Comparison of ENCODE assay signal across 9 cellular contexts in genomic region chr20:23340524-23340923, GRCh38. TPM values are rescaled to one million over a fixed set of nuclear protein-coding genes. Genes with fewer than 3 reads are reported as not detected.
DNase-seq lines count a peak whose midpoint lies in the region; ATAC-seq and TF ChIP-seq lines count a peak whose summit lies in the region.
"Had no signal": no experiment of that assay in that cellular context is flagged by ENCODE, and none has a peak within 500 bp of the region (broad histone marks: within the 10 kb centered on the region; RNA-seq: fewer than 3 reads in every experiment).

No MANE protein-coding gene starts in this region.

- ATAC-seq in GM23338 (peak; percentile 94), heart right ventricle (peak; percentile 68 to 92 (median 88)), sciatic nerve (peak; percentile 90)
- no peak for ATAC-seq in activated CD8-positive, alpha-beta T cell treated with anti-CD3 and anti-CD28 coated beads, Interleukin-2, amount 10 ng/mL, durations not matched to agents 7 days and 5 days

- H3K4me3 ChIP-seq in GM23338 (no peak overlapping the region), heart right ventricle (no peak overlapping the region)

- H3K9me3 Mint-ChIP-seq in Calu3 (ENCODE audit: low read depth, unreplicated experiment) (no peaks in the 10 kb centered on the region), GM23338 (peaks cover 7% of the 10 kb centered on the region; the same call in 1 of the 3 replicates)
- H3K9me3 Mint-ChIP-seq in activated CD8-positive, alpha-beta T cell treated with anti-CD3 and anti-CD28 coated beads, Interleukin-2, amount 10 ng/mL, durations not matched to agents 7 days and 5 days (ENCODE audit: insufficient read depth): no peaks in the 10 kb centered on the region
- H3K9me3 Mint-ChIP-seq: T-helper 1 cell treated with Interleukin-12 subunit alpha and Interleukin-12 subunit beta and Interleukin-4 antibody, amounts not matched to agents 30 μg/mL and 1 μg/mL, for 36 hours had no signal

- H3K4me1 ChIP-seq in GM23338 (ENCODE audit: insufficient read depth) (no peaks in the 10 kb centered on the region), heart right ventricle (peaks cover 0 to 10% (median 0%) of the 10 kb centered on the region in 9 donors)

- TF ChIP-seq CTCF in Calu3 (IDR thresholded peaks at IDR 0.05; ENCODE audit: unreplicated experiment): no peak
- peak; percentile 69 to 89 for TF ChIP-seq CTCF in GM23338 (conservative IDR thresholded peaks at IDR 0.05; ENCODE audit: low read depth in 2 of 2)
- peak; percentile 55 to 89 (median 75) for TF ChIP-seq CTCF in heart right ventricle (IDR thresholded peaks at IDR 0.05)

- no peaks in the 10 kb centered on the region for H3K36me3 Mint-ChIP-seq in Calu3 (ENCODE audit: insufficient read depth, unreplicated experiment)
- no peaks in the 10 kb centered on the region for H3K36me3 Mint-ChIP-seq in GM23338 (ENCODE audit: low read depth)
- H3K36me3 Mint-ChIP-seq in activated CD8-positive, alpha-beta T cell treated with anti-CD3 and anti-CD28 coated beads, Interleukin-2, amount 10 ng/mL, durations not matched to agents 7 days and 5 days (ENCODE audit: low read depth): no peaks in the 10 kb centered on the region

- no peaks in the 10 kb centered on the region for H3F3A ChIP-seq in GM23338 (replicated peaks; ENCODE audit: low read depth)

- H3K27me3 ChIP-seq in GM23338 (ENCODE audit: insufficient read depth) (no peaks in the 10 kb centered on the region), heart right ventricle (no peaks in the 10 kb centered on the region)

- no peaks in the 10 kb centered on the region for H3K79me2 ChIP-seq in GM23338 (replicated peaks; ENCODE audit: insufficient read depth)

- no peak overlapping the region for H3K27ac Mint-ChIP-seq in Calu3 (ENCODE audit: unreplicated experiment)
- H3K27ac Mint-ChIP-seq in GM23338: no peak overlapping the region
- H3K27ac Mint-ChIP-seq in activated CD8-positive, alpha-beta T cell treated with anti-CD3 and anti-CD28 coated beads, Interleukin-2, amount 10 ng/mL, durations not matched to agents 7 days and 5 days: no peak overlapping the region
- H3K27ac Mint-ChIP-seq: T-helper 1 cell treated with Interleukin-12 subunit alpha and Interleukin-12 subunit beta and Interleukin-4 antibody, amounts not matched to agents 30 μg/mL and 1 μg/mL, for 36 hours had no signal

- WGBS in heart right ventricle, 2 donors: 25 to 33% methylated on average over 9 of the region's 9 CpGs

- H3K9me2 ChIP-seq in GM23338 (ENCODE audit: insufficient read depth): no peaks in the 10 kb centered on the region

- POLR2A ChIA-PET in activated CD8-positive, alpha-beta T cell treated with anti-CD3 and anti-CD28 coated beads, Interleukin-2, amount 10 ng/mL, durations not matched to agents 7 days and 5 days (lab: Charles Lee): interaction anchor here (2.4 kb wide), 1 partner anchor 10 kb away, joined by 17 read pairs; the partner anchor contains the start of gene NXT1

- H3K27me3 Mint-ChIP-seq in Calu3 (ENCODE audit: unreplicated experiment): peaks cover 11% of the 10 kb centered on the region
- H3K27me3 Mint-ChIP-seq in GM23338 (ENCODE audit: insufficient read depth, low read depth, poor library complexity): no peaks in the 10 kb centered on the region
- H3K27me3 Mint-ChIP-seq in activated CD8-positive, alpha-beta T cell treated with anti-CD3 and anti-CD28 coated beads, Interleukin-2, amount 10 ng/mL, durations not matched to agents 7 days and 5 days (ENCODE audit: low read depth): no peaks in the 10 kb centered on the region

- H3K9me3 ChIP-seq in heart right ventricle: peaks cover 0 to 3% (median 0%) of the 10 kb centered on the region in 11 donors

- H3K4me3 Mint-ChIP-seq in Calu3 (ENCODE audit: low read depth, unreplicated experiment) (no peak overlapping the region), GM23338 (no peak overlapping the region)
- H3K4me3 Mint-ChIP-seq in activated CD8-positive, alpha-beta T cell treated with anti-CD3 and anti-CD28 coated beads, Interleukin-2, amount 10 ng/mL, durations not matched to agents 7 days and 5 days: no peak overlapping the region
- H3K4me3 Mint-ChIP-seq: T-helper 1 cell treated with Interleukin-12 subunit alpha and Interleukin-12 subunit beta and Interleukin-4 antibody, amounts not matched to agents 30 μg/mL and 1 μg/mL, for 36 hours had no signal

- H3K27ac ChIP-seq in GM23338 (ENCODE audit: low read depth) (no peak overlapping the region), heart right ventricle (no peak overlapping the region)

- H2AFZ ChIP-seq in GM23338: no peak overlapping the region

- H3K4me2 ChIP-seq in GM23338: no peak overlapping the region

- intact Hi-C loops in Calu3 (cut with micrococcal nuclease; ENCODE audit: unreplicated experiment): loop anchor here (10.0 kb wide), 1 partner anchor 646 kb away; no protein-coding TSS in a partner anchor
- intact Hi-C loops in heart right ventricle (cut with DNase I): loop anchor here in 9 of 10 donors (1.0 to 10.0 kb wide), 11 partner anchors 96 to 1008 kb away; partner anchors contain the start of gene THBD (in 1 of the 9)
- intact Hi-C loops in sciatic nerve (cut with DNase I): loop anchor here (10.0 kb wide), 1 partner anchor 646 kb away; no protein-coding TSS in a partner anchor

- H3K36me3 ChIP-seq in GM23338 (ENCODE audit: insufficient read depth): no peaks in the 10 kb centered on the region
- H3K36me3 ChIP-seq in heart right ventricle: no peaks in the 10 kb centered on the region

- CTCF ChIA-PET in Calu3 (lab: Charles Lee): interaction anchor here (1.6 kb wide), 1 partner anchor 649 kb away, joined by 5 read pairs; no protein-coding TSS in a partner anchor
- CTCF ChIA-PET in activated CD8-positive, alpha-beta T cell treated with anti-CD3 and anti-CD28 coated beads, Interleukin-2, amount 10 ng/mL, durations not matched to agents 7 days and 5 days (lab: Charles Lee): interaction anchor here (0.7 to 3.5 kb wide), 12 partner anchors 10 to 1002 kb away, joined by 3 to 30 read pairs (median 4); partner anchors contain the start of genes CD93 and NXT1

- no TSS peak for BruUV-seq in Calu3 (replicated peaks; lab: Mats Ljungman, UMichigan)

- H4K20me1 ChIP-seq in GM23338 (replicated peaks; ENCODE audit: insufficient read depth): no peaks in the 10 kb centered on the region

- DNase-seq in Calu3: peak; percentile 21
- peak; percentile 80 for DNase-seq in GM23338 (ENCODE audit: low spot score)
- peak; percentile 68 for DNase-seq in NCI-H2227 (lab: John Stamatoyannopoulos, UW; ENCODE audit: unreplicated experiment)
- peak; percentile 59 for DNase-seq in activated CD8-positive, alpha-beta T cell treated with anti-CD3 and anti-CD28 coated beads, Interleukin-2, amount 10 ng/mL, durations not matched to agents 7 days and 5 days
- DNase-seq in heart right ventricle: peak; percentile 41 to 80
- peak; percentile 81 for DNase-seq in sciatic nerve (ENCODE audit: low spot score)
- DNase-seq in NCI-H2029 treated with DMSO at 0.1 percent for 48 hours (lab: John Stamatoyannopoulos, UW): no peak
- DNase-seq in cortex of kidney (lab: John Stamatoyannopoulos, UW): no peak

- H3K4me1 Mint-ChIP-seq in Calu3 (ENCODE audit: low read depth, unreplicated experiment) (no peaks in the 10 kb centered on the region), GM23338 (peaks cover 9% of the 10 kb centered on the region)
- peaks cover 7% of the 10 kb centered on the region for H3K4me1 Mint-ChIP-seq in activated CD8-positive, alpha-beta T cell treated with anti-CD3 and anti-CD28 coated beads, Interleukin-2, amount 10 ng/mL, durations not matched to agents 7 days and 5 days (ENCODE audit: low read depth)

TF ChIP-seq in GM23338, 12 proteins besides CTCF, POLR2A, EP300 and RAD21 (continues in another document):
- TF ChIP-seq EZH2phosphoT487 (IDR thresholded peaks at IDR 0.05; ENCODE audit: unreplicated experiment) (no peak), JUNB (IDR thresholded peaks at IDR 0.05; ENCODE audit: unreplicated experiment) (no peak), ZNF114 (CRISPR knock-in tag; IDR thresholded peaks at IDR 0.05) (no peak), STAT1 (IDR thresholded peaks at IDR 0.05; ENCODE audit: unreplicated experiment) (no peak), ZNF331 (CRISPR knock-in tag; IDR thresholded peaks at IDR 0.05; ENCODE audit: low read depth) (no peak)

RNA-seq across cellular contexts. Expression of gene NXT1, which starts 10.1 kb away (rescaled TPM):
- total RNA-seq in Calu3 (2022) (7.2 and 7.9 TPM in 2 replicates), heart right ventricle (10 to 100 TPM in 2 of 10 donors, 1 to 10 TPM in 8; 4.5 to 12.9 (median 6.5) TPM), sciatic nerve (15.9 TPM)
- total RNA-seq in GM23338 (2014; rRNA removed; shearing (Covaris generic)): 30.2 and 40.5 TPM in 2 replicates
- polyA plus RNA-seq in GM23338 (2016; fragmentation: Nextera tagmentation; extraction: Ambion mirVana) (34.4 and 39.1 TPM in 2 replicates), heart right ventricle (10 to 100 TPM in 1 of 2 donors, 1 to 10 TPM in 1; 6.6 to 21.3 TPM)
- total RNA-seq in activated CD8-positive, alpha-beta T cell treated with anti-CD3 and anti-CD28 coated beads, Interleukin-2, amount 10 ng/mL, durations not matched to agents 7 days and 5 days: 10 to 100 TPM; 34.8 to 35.5 TPM

RNA-seq across cellular contexts. Expression of gene GZF1, which starts 21.5 kb away (rescaled TPM):
- total RNA-seq in Calu3 (2022): 4.5 and 5.0 TPM in 2 replicates
- 15.7 and 17.3 TPM in 2 replicates for total RNA-seq in GM23338 (2014; rRNA removed; shearing (Covaris generic))
- 3.7 and 4.2 TPM in 2 replicates for polyA plus RNA-seq in GM23338 (2016; fragmentation: Nextera tagmentation; extraction: Ambion mirVana)
- total RNA-seq in activated CD8-positive, alpha-beta T cell treated with anti-CD3 and anti-CD28 coated beads, Interleukin-2, amount 10 ng/mL, durations not matched to agents 7 days and 5 days: 10 to 100 TPM; 11.1 to 15.8 TPM
- total RNA-seq in heart right ventricle: 10 to 100 TPM; 20.6 to 42.7 (median 28.8) TPM
- 10 to 100 TPM in 1 of 2 donors, 1 to 10 TPM in 1; 8.6 to 10.0 TPM for polyA plus RNA-seq in heart right ventricle
- 15.7 TPM for total RNA-seq in sciatic nerve

Comparison
In these comparisons a context has a peak if more than half of its experiments do, and no peak if none do; other contexts are left out.
1. DNase-seq: peak in Calu3 (single experiment), GM23338 (single experiment), NCI-H2227 (single experiment), activated CD8-positive, alpha-beta T cell treated with anti-CD3 and anti-CD28 coated beads, Interleukin-2, amount 10 ng/mL, durations not matched to agents 7 days and 5 days (single experiment), heart right ventricle (2 of 2) and sciatic nerve (single experiment); none in NCI-H2029 treated with DMSO at 0.1 percent for 48 hours (single experiment) and cortex of kidney (single experiment).